ENCODE assay signal across 1 cellular context in genomic region chr17:38728290-38728831, GRCh38.
TF ChIP-seq lines count a peak whose summit lies in the region.

No MANE protein-coding gene starts in this region.

TF ChIP-seq in liver, 16 proteins besides CTCF, POLR2A, EP300 and RAD21 (continued from another document):
- TF ChIP-seq REST (IDR thresholded peaks at IDR 0.05) (no peak), RXRA (IDR thresholded peaks at IDR 0.05) (no peak), JUND (IDR thresholded peaks at IDR 0.05) (no peak), ATF3 (IDR thresholded peaks at IDR 0.05) (no peak), NR2F2 (IDR thresholded peaks at IDR 0.05) (no peak)
TF ChIP-seq in liver: peak in this region for 0.
